In genomic region chr19:2274185-2274711, GRCh38 we compare ENCODE assay signal across 1 cellular context.
TF ChIP-seq lines count a peak whose summit lies in the region.

No MANE protein-coding gene starts in this region.

TF ChIP-seq in HEK293T, 16 proteins besides CTCF, POLR2A, EP300 and RAD21 (continued from another document):
- TF ChIP-seq FOXA1 (IDR thresholded peaks at IDR 0.05): no peak
- no peak for TF ChIP-seq LEF1 (IDR thresholded peaks at IDR 0.05; ENCODE audit: borderline replicate concordance)
- no peak for TF ChIP-seq CTBP1 (IDR thresholded peaks at IDR 0.05; ENCODE audit: borderline replicate concordance)
- TF ChIP-seq SP1 (IDR thresholded peaks at IDR 0.05): no peak
- TF ChIP-seq ELF4 (IDR thresholded peaks at IDR 0.05): no peak
- TF ChIP-seq ZNF384 (IDR thresholded peaks at IDR 0.05): no peak
- TF ChIP-seq PKNOX1 (IDR thresholded peaks at IDR 0.05): no peak
